In the genomic region with DNA sequence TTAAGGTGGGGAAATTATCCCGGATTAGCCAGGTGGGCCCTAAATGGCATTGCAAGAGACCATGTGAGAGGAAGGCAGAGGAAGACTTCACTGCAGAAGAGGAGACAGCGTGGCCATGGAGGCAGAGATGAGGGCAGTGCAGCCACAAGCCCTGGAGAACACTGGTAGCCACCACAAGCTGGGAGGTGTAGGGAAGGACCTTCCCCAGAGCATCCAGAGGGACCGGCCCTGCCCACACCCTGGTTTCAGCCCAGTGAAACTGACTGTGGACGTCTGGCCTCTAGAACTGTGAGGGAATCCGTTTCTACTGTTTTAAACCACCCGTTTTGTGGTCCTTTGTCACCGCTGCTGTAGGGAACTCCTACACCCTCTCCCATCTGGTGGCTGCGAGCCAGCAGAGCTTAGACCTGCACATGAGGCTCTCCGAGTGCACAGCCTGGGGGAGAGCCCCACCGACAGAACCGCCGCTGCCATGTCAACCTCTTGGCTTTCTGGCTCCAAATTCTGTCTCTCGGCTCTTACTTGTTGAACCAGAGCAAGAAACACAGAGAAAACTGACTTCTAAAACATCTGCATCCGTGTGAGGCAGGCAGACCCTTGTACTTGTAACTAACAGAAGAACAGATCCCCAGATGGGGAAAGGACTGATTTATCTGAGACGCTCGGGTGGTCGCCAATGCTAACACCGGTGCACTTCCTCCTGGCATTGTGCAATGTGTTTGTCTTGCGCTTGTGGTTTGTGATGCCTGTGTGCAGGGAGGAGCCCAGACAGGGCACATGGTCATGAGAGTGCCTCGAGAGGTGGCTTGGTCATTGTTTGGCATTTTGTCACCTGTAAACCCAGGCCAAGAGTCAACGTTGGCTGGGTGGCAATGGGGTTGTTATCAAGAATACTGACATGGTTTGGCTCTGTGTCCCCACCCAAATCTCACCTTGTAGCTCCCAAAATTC, we compare ENCODE assay signal across 18 cellular contexts.
DNase-seq lines count a peak whose midpoint lies in the region; TF ChIP-seq lines count a peak whose summit lies in the region.
"Had no signal": no experiment of that assay in that cellular context is flagged by ENCODE, and none has a peak within 500 bp of the region (broad histone marks: within the 10 kb centered on the region; RNA-seq: fewer than 3 reads in every experiment).

No MANE protein-coding gene starts in this region.

- TF ChIP-seq CTCF in NB4 (IDR thresholded peaks at IDR 0.05; ENCODE audit: low read depth, low read length) (no peak), progenitor cell of endocrine pancreas (IDR thresholded peaks at IDR 0.05; ENCODE audit: unreplicated experiment) (no peak)

- no peak for TF ChIP-seq POLR2A in NB4 (IDR thresholded peaks at IDR 0.05; ENCODE audit: extremely low read depth, insufficient read length)

- H3K27me3 Mint-ChIP-seq in progenitor cell of endocrine pancreas = no peaks in the 10 kb centered on the region

- H3K4me3 Mint-ChIP-seq in progenitor cell of endocrine pancreas (ENCODE audit: low read depth) = no peak overlapping the region
- H3K4me3 Mint-ChIP-seq: naive thymus-derived CD4-positive, alpha-beta T cell; stimulated activated naive CD8-positive, alpha-beta T cell treated with anti-CD3 and anti-CD28 coated beads, Interleukin-15, Interleukin-2, amounts not matched to agents 100 ng/mL and 50 ng/mL, for 24 hours had no signal

- H3K27ac Mint-ChIP-seq in progenitor cell of endocrine pancreas = peak overlapping the region; percentile 63
- H3K27ac Mint-ChIP-seq: activated T-helper 2 cell treated with anti-CD3 and anti-CD28 coated beads, Interferon-gamma antibody, Interleukin-2, Interleukin-4, amounts not matched to agents 10 μg/mL and 5 μg/mL and 100 μg/mL, durations not matched to agents 14 hours and 24 hours and 36 hours; stimulated activated naive CD8-positive, alpha-beta T cell treated with anti-CD3 and anti-CD28 coated beads, Interleukin-15, Interleukin-2, amounts not matched to agents 100 ng/mL and 50 ng/mL, for 24 hours had no signal

- in situ Hi-C loops in Caki2 (cut with HindIII; ENCODE audit: low pct_unique_long_range_greater_than_20kb, low sequenced_read_pairs) = no loop called here

- peak; percentile 53 for DNase-seq in Caki2 (ENCODE audit: low read depth)
- peak; percentile 72 for DNase-seq in NB4 (ENCODE audit: low read depth)
- peak; percentile 10 for DNase-seq in epithelial cell of prostate (ENCODE audit: low read depth, low spot score)
- DNase-seq in progenitor cell of endocrine pancreas (ENCODE audit: low spot score, unreplicated experiment) = no peak
- no peak for DNase-seq in dermis blood vessel endothelial cell
- no peak for DNase-seq in NCI-H1694 treated with DMSO at 0.1 percent for 48 hours (lab: John Stamatoyannopoulos, UW)
- DNase-seq in NCI-H1930 (lab: John Stamatoyannopoulos, UW) = no peak
- DNase-seq: foreskin keratinocyte; left ventricle myocardium superior; naive thymus-derived CD4-positive, alpha-beta T cell; NCI-H1105; NCI-H226; NK-92 treated with Interleukin-12 subunit alpha and Interleukin-12 subunit beta, amount 100 ng/mL, for 24 hours; Right ventricle myocardium superior; WERI-Rb-1 had no signal

- no peak overlapping the region for H3K4me3 ChIP-seq in NB4 (ENCODE audit: low read depth, low read length)
- H3K4me3 ChIP-seq: adrenal gland had no signal

- H3K27ac ChIP-seq in epithelial cell of prostate = no peak overlapping the region
- H3K27ac ChIP-seq: adrenal gland, foreskin keratinocyte, WERI-Rb-1 had no signal

- H3K36me3 Mint-ChIP-seq in progenitor cell of endocrine pancreas (ENCODE audit: insufficient read depth) = no peaks in the 10 kb centered on the region
- H3K36me3 Mint-ChIP-seq: naive thymus-derived CD4-positive, alpha-beta T cell had no signal

- H3K9me3 Mint-ChIP-seq in progenitor cell of endocrine pancreas (ENCODE audit: low read depth) = no peaks in the 10 kb centered on the region
- H3K9me3 Mint-ChIP-seq: activated T-helper 2 cell treated with anti-CD3 and anti-CD28 coated beads, Interferon-gamma antibody, Interleukin-2, Interleukin-4, amounts not matched to agents 10 μg/mL and 5 μg/mL and 100 μg/mL, durations not matched to agents 14 hours and 24 hours and 36 hours; naive thymus-derived CD4-positive, alpha-beta T cell; stimulated activated naive CD8-positive, alpha-beta T cell treated with anti-CD3 and anti-CD28 coated beads, Interleukin-15, Interleukin-2, amounts not matched to agents 100 ng/mL and 50 ng/mL, for 24 hours had no signal

- peaks cover 19% of the 10 kb centered on the region for H3K4me1 Mint-ChIP-seq in progenitor cell of endocrine pancreas (ENCODE audit: low read depth)

Comparison
In these comparisons a context has a peak if more than half of its experiments do, and no peak if none do; other contexts are left out.
1. DNase-seq: peak in Caki2 (single experiment), NB4 (single experiment) and epithelial cell of prostate (single experiment); none in progenitor cell of endocrine pancreas (single experiment), dermis blood vessel endothelial cell (single experiment), NCI-H1694 treated with DMSO at 0.1 percent for 48 hours (single experiment) and NCI-H1930 (0 of 2).